Comparison of ENCODE assay signal across 9 cellular contexts in genomic region chr19:45790942-45791341, GRCh38. TPM values are rescaled to one million over a fixed set of nuclear protein-coding genes. Genes with fewer than 3 reads are reported as not detected.
DNase-seq lines count a peak whose midpoint lies in the region; ATAC-seq, FAIRE-seq and TF ChIP-seq lines count a peak whose summit lies in the region.
"Had no signal": no experiment of that assay in that cellular context is flagged by ENCODE, and none has a peak within 500 bp of the region (broad histone marks: within the 10 kb centered on the region; RNA-seq: fewer than 3 reads in every experiment).

No MANE protein-coding gene starts in this region.

- peaks cover 59% of the 10 kb centered on the region for H3K27me3 Mint-ChIP-seq in T-helper 1 cell treated with Interleukin-12 subunit alpha and Interleukin-12 subunit beta and Interleukin-4 antibody, amounts not matched to agents 30 μg/mL and 1 μg/mL, for 36 hours (ENCODE audit: low read depth)

- TF ChIP-seq CTCF in 22Rv1 (IDR thresholded peaks at IDR 0.05) (no peak), fibroblast of the aortic adventitia (IDR thresholded peaks at IDR 0.05; ENCODE audit: insufficient read depth, low read length) (no peak), tibial nerve (IDR thresholded peaks at IDR 0.05) (no peak)

- H3K27ac ChIP-seq in 22Rv1 (0 out of 2 replicates have a peak overlapping the region, but pooled peaks have one; percentile 18), tibial nerve (peak overlapping the region in 1 of 4 donors; percentile 88)

- peaks cover 0 to 25% (median 15%) of the 10 kb centered on the region in 4 donors for H3K4me1 ChIP-seq in tibial nerve

- H3K27me3 ChIP-seq in tibial nerve, result no peaks in the 10 kb centered on the region

- TF ChIP-seq POLR2A in GM12892 (IDR thresholded peaks at IDR 0.05; ENCODE audit: low read depth, low read length) (no peak), tibial nerve (IDR thresholded peaks at IDR 0.05) (no peak)

- no peak for ATAC-seq in HG03432 (IDR thresholded peaks at IDR 0.05; ENCODE audit: unreplicated experiment)

- H3K9me3 Mint-ChIP-seq in T-helper 1 cell treated with Interleukin-12 subunit alpha and Interleukin-12 subunit beta and Interleukin-4 antibody, amounts not matched to agents 30 μg/mL and 1 μg/mL, for 36 hours, result no peaks in the 10 kb centered on the region

- peaks cover 0 to 52% (median 8%) of the 10 kb centered on the region in 3 donors for H3K36me3 ChIP-seq in tibial nerve

- peak overlapping the region; percentile 93 for H3K4me3 ChIP-seq in fibroblast of the aortic adventitia (ENCODE audit: low read depth, low read length)
- peak overlapping the region in 1 of 4 donors; percentile 80 for H3K4me3 ChIP-seq in tibial nerve

- H3K4me3 Mint-ChIP-seq in T-helper 1 cell treated with Interleukin-12 subunit alpha and Interleukin-12 subunit beta and Interleukin-4 antibody, amounts not matched to agents 30 μg/mL and 1 μg/mL, for 36 hours, result peak overlapping the region; percentile 86

- 73 to 83% methylated on average over 8 of the region's 8 CpGs for WGBS in tibial nerve, 2 donors

- DNase-seq in GM12892 (ENCODE audit: insufficient read length), result no peak
- DNase-seq in fibroblast of the aortic adventitia (ENCODE audit: low read depth), result no peak
- no peak for DNase-seq in urothelium cell line (ENCODE audit: low spot score)
- DNase-seq in tibial nerve (ENCODE audit: low spot score in 2 of 2), result no peak
- no peak for DNase-seq in NCI-H1930 (lab: John Stamatoyannopoulos, UW)

- no peaks in the 10 kb centered on the region for H3K9me3 ChIP-seq in tibial nerve

- peak in 1 of 2 donors; percentile 7 for TF ChIP-seq EP300 in tibial nerve (IDR thresholded peaks at IDR 0.05)

- peaks cover 32% of the 10 kb centered on the region for H3K4me1 Mint-ChIP-seq in T-helper 1 cell treated with Interleukin-12 subunit alpha and Interleukin-12 subunit beta and Interleukin-4 antibody, amounts not matched to agents 30 μg/mL and 1 μg/mL, for 36 hours (ENCODE audit: low read depth)

- FAIRE-seq in GM12892 (lab: Jason Lieb, UNC) (peak; percentile 91), urothelium cell line (lab: Jason Lieb, UNC) (no peak)

- H3K27ac Mint-ChIP-seq in T-helper 1 cell treated with Interleukin-12 subunit alpha and Interleukin-12 subunit beta and Interleukin-4 antibody, amounts not matched to agents 30 μg/mL and 1 μg/mL, for 36 hours, result peak overlapping the region; percentile 69

- H3K36me3 Mint-ChIP-seq in T-helper 1 cell treated with Interleukin-12 subunit alpha and Interleukin-12 subunit beta and Interleukin-4 antibody, amounts not matched to agents 30 μg/mL and 1 μg/mL, for 36 hours (ENCODE audit: low read depth), result peaks cover 24% of the 10 kb centered on the region

RNA-seq across cellular contexts. Expression of gene DMWD, which starts 1.7 kb away (rescaled TPM):
- polyA plus RNA-seq in GM12892 (2012; ENCODE audit: missing spikeins), result 13.4 TPM
- total RNA-seq in fibroblast of the aortic adventitia (ENCODE audit: low replicate concordance), result 28.6 and 41.4 TPM in 2 replicates
- total RNA-seq in tibial nerve, result 10 to 100 TPM; 28.4 to 75.0 (median 53.8) TPM

RNA-seq across cellular contexts. Expression of gene DMPK, which starts 8.7 kb away (rescaled TPM):
- 16.2 TPM for polyA plus RNA-seq in GM12892 (2012; ENCODE audit: missing spikeins)
- 46.5 and 85.2 TPM in 2 replicates for total RNA-seq in fibroblast of the aortic adventitia (ENCODE audit: low replicate concordance)
- 10 to 100 TPM; 59.0 to 87.9 (median 77.4) TPM for total RNA-seq in tibial nerve

RNA-seq across cellular contexts. Expression of gene SIX5, which starts 21.9 kb away (rescaled TPM):
- not detected for polyA plus RNA-seq in GM12892 (2012; ENCODE audit: missing spikeins)
- 9.5 and 16.4 TPM in 2 replicates for total RNA-seq in fibroblast of the aortic adventitia (ENCODE audit: low replicate concordance)
- total RNA-seq in tibial nerve, result 10 to 100 TPM; 21.0 to 31.0 (median 22.9) TPM

RNA-seq across cellular contexts. Expression of gene RSPH6A, which starts 24.2 kb away (rescaled TPM):
- 0.49 TPM for polyA plus RNA-seq in GM12892 (2012; ENCODE audit: missing spikeins)
- total RNA-seq in fibroblast of the aortic adventitia (ENCODE audit: low replicate concordance), result 0.18 TPM in 1 of 2 replicates, not detected in the other
- under 1 TPM in 1 of 4 donors, not detected in 3; 0.30 TPM for total RNA-seq in tibial nerve
- total RNA-seq: G401 had no signal

RNA-seq across cellular contexts. Expression of gene MEIOSIN, which starts 57.7 kb away (rescaled TPM):
- polyA plus RNA-seq in GM12892 (2012; ENCODE audit: missing spikeins), result not detected
- not detected in 2 replicates for total RNA-seq in fibroblast of the aortic adventitia (ENCODE audit: low replicate concordance)
- not detected for total RNA-seq in tibial nerve
- total RNA-seq: G401 had no signal
